In the genomic region with DNA sequence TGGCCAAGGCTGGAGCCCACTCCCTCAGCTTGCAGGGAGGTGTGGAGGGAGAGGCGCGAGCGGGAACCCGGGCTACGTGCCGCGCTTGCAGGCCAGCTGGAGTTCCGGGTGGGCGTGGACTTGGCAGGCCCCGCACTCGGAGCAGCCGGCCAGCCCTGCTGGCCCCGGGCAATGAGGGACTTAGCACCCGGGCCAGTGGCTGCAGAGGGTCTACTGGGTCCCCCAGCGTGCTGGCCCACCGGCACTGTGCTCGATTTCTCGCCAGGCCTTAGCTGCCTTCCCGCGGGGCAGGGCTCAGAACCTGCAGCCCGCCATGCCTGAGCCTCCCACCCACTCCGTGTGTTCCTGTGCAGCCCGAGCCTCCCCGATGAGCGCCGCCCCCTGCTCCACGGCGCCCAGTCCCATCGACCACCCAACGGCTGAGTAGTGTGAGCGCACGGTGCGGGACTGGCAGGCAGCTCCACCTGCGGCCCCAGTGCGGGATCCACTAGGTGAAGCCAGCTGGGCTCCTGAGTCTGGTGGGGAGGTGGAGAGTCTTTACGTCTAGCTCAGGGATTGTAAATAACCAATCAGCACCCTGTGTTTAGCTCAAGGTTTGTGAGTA, we compare ENCODE assay signal across 2 cellular contexts. TPM values are rescaled to one million over a fixed set of nuclear protein-coding genes. Genes with fewer than 3 reads are reported as not detected.
"Had no signal": no experiment of that assay in that cellular context is flagged by ENCODE, and none has a peak within 500 bp of the region (broad histone marks: within the 10 kb centered on the region; RNA-seq: fewer than 3 reads in every experiment).

No MANE protein-coding gene starts in this region.

RNA-seq across cellular contexts. Expression of gene CFAP20DC, which starts 1.1 kb away (rescaled TPM):
- total RNA-seq: right atrium auricular region had no signal
- polyA plus RNA-seq: immature natural killer cell had no signal
